ENCODE assay signal across 8 cellular contexts in the genomic region with DNA sequence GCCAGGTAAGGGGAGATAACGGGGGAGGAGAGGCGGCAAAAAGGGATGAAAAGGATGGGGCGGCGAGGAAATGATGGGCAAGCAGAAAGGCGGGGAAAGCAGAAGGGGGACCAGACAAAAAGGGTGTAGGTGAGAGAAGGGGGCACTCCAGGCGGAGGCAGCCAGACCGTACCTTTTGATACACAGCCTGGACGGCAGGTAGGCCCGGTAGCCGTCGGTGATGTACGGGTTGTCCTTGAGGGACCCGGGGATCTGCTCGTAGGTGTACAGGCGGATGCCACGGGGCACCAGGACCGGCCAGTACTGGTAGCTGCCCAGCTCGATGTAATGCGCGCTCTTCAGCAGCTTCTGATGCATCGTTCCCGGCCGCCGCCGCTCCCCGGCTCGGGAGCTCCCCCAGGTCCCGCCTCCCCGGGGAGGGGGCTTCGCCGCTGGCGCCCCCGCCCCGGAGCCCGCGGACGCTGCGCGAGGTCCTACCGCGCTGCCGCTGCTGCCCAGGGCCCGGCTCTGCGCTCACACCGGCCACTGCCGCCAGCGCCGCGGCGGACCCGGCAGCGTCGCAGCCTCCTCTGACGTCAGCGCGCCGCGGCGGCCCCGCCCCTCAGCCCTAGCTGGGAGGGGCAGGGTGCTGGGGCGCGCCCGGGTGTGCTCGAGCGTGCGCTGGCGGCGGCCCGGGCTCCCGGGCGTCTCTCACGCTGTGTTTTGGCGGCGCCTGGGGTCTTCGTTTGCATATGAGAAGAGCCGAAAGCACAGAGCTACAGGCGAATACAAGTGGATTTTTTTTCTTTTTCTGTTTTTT. TPM values are rescaled to one million over a fixed set of nuclear protein-coding genes. Genes with fewer than 3 reads are reported as not detected.
DNase-seq lines count a peak whose midpoint lies in the region; ATAC-seq and TF ChIP-seq lines count a peak whose summit lies in the region.

PAQR3 (minus strand) TSS at position 571 of the 799 bp plus-strand sequence; CDS start at position 357, 214 bp downstream.

- peak; percentile 97 for ATAC-seq in HG02623 (IDR thresholded peaks at IDR 0.05; ENCODE audit: unreplicated experiment)

- H3K36me3 Mint-ChIP-seq in type B pancreatic cell = peaks cover 4% of the 10 kb centered on the region

- peaks cover 14% of the 10 kb centered on the region for H3K27me3 Mint-ChIP-seq in type B pancreatic cell

- no peaks in the 10 kb centered on the region for H3K9me3 Mint-ChIP-seq in type B pancreatic cell

- DNase-seq in NCI-H1092 treated with DMSO at 0.1 percent for 48 hours (lab: John Stamatoyannopoulos, UW) (peak; percentile 88), SW480 (ENCODE audit: low spot score) (peak; percentile 72), cardiac septum (ENCODE audit: low spot score) (peak; percentile 94), posterior cingulate gyrus (peak; percentile 67 to 97 (median 80)), type B pancreatic cell (ENCODE audit: extremely low spot score, unreplicated experiment) (peak; percentile 85)
- peak; percentile 61 for DNase-seq in activated naive CD8-positive, alpha-beta T cell treated with anti-CD3 and anti-CD28 coated beads, Interleukin-2, amount 50 U/mL, for 16 hours (ENCODE audit: low read depth, low spot score)

- peak within 1 kb of the TSS; percentile 81 for H3K4me3 ChIP-seq in GM12875 (ENCODE audit: low read depth, low read length)

- peaks cover 21% of the 10 kb centered on the region for H3K4me1 Mint-ChIP-seq in type B pancreatic cell (ENCODE audit: unreplicated experiment)

- no peak for TF ChIP-seq CTCF in GM12875 (IDR thresholded peaks at IDR 0.05; ENCODE audit: borderline replicate concordance, insufficient read depth, low read depth, low read length)
- no peak for TF ChIP-seq CTCF in type B pancreatic cell (conservative IDR thresholded peaks at IDR 0.05)

- peak within 1 kb of the TSS; percentile 90 for H3K27ac Mint-ChIP-seq in type B pancreatic cell

- intact Hi-C loops in cardiac septum (cut with DNase I) = no loop called here
- intact Hi-C loops in posterior cingulate gyrus (cut with DNase I) = loop anchor here (1.0 kb wide), 1 partner anchor 13 kb away; no protein-coding TSS in a partner anchor

- H3K4me3 Mint-ChIP-seq in type B pancreatic cell = peak within 1 kb of the TSS; percentile 95

RNA-seq across cellular contexts. Expression of gene PAQR3, which starts in this region (rescaled TPM):
- total RNA-seq in cardiac septum = 9.5 TPM
- total RNA-seq in type B pancreatic cell (ENCODE audit: low replicate concordance) = 22.6 and 24.6 TPM in 2 replicates

Comparison
In these comparisons a context has a peak if more than half of its experiments do, and no peak if none do; other contexts are left out.
1. Peak in every context shown above with its lines: DNase-seq, ATAC-seq and H3K4me3 ChIP-seq.